ENCODE assay signal across 8 cellular contexts in the genomic region with DNA sequence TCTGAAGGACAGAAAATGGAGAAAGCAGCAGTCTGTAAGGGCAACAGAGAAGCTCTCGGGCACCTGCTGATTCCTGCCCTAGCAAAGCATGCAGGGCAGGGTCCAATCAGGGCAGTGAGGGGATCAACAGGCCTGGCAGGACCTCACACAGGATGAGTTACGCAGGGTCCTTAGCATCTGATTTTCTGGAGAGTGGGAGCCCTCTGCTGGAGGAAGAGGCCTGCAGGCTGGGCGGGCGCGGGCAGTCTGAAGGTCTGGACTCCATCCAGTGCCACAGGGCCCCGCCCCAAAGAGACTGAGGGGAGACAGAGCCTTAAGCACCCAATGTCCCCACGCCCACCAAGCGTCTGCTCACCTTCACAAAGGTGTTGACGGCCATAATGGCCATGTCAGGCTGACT. TPM values are rescaled to one million over a fixed set of nuclear protein-coding genes. Genes with fewer than 3 reads are reported as not detected.
DNase-seq lines count a peak whose midpoint lies in the region; ATAC-seq, FAIRE-seq and TF ChIP-seq lines count a peak whose summit lies in the region.

No MANE protein-coding gene starts in this region.

- TF ChIP-seq POLR2A in esophagus squamous epithelium (IDR thresholded peaks at IDR 0.05) (no peak), GM18505 (IDR thresholded peaks at IDR 0.05; ENCODE audit: borderline replicate concordance, extremely low read depth, insufficient read depth, insufficient read length) (no peak), GM12892 (IDR thresholded peaks at IDR 0.05; ENCODE audit: low read depth, low read length) (no peak)

- no peaks in the 10 kb centered on the region for H3K9me3 ChIP-seq in esophagus squamous epithelium
- no peaks in the 10 kb centered on the region for H3K9me3 ChIP-seq in osteoblast (ENCODE audit: low read depth, low read length)

- H3K4me1 ChIP-seq in esophagus squamous epithelium (peaks cover 2 to 31% (median 5%) of the 10 kb centered on the region in 3 donors), osteoblast (ENCODE audit: insufficient read depth, low read length) (peaks cover 2% of the 10 kb centered on the region)

- intact Hi-C loops in esophagus squamous epithelium (cut with DNase I), result no loop called here

- H3K4me3 ChIP-seq in esophagus squamous epithelium, result no peak overlapping the region
- H3K4me3 ChIP-seq in osteoblast (ENCODE audit: insufficient read depth, low read length), result no peak overlapping the region

- H2AFZ ChIP-seq in osteoblast (ENCODE audit: low read length), result no peak overlapping the region

- no peak overlapping the region for H3K4me2 ChIP-seq in osteoblast (ENCODE audit: insufficient read depth, low read length)

- TF ChIP-seq CTCF in esophagus squamous epithelium (IDR thresholded peaks at IDR 0.05) (peak in 5 of 6 experiments; percentile 41 to 52 (median 46)), osteoblast (IDR thresholded peaks at IDR 0.05; ENCODE audit: extremely low read depth, low read depth, low read length) (peak; percentile 64)

- peaks cover 7% of the 10 kb centered on the region for H4K20me1 ChIP-seq in osteoblast (ENCODE audit: insufficient read depth, low read length)

- 30 to 40% methylated on average over 8 to 9 of the region's 9 CpGs for WGBS in esophagus squamous epithelium, 2 donors

- H3K36me3 ChIP-seq in esophagus squamous epithelium (peaks cover 22 to 78% (median 39%) of the 10 kb centered on the region in 3 donors), osteoblast (ENCODE audit: insufficient read depth, low read length) (peaks cover 32% of the 10 kb centered on the region)

- DNase-seq in GM03348 (ENCODE audit: low spot score), result peak; percentile 74
- peak; percentile 16 for DNase-seq in RKO (ENCODE audit: low spot score)
- DNase-seq in esophagus squamous epithelium (lab: John Stamatoyannopoulos, UW), result no peak
- DNase-seq in osteoblast (ENCODE audit: insufficient read length, low spot score, missing footprints), result peak; percentile 93
- DNase-seq in NK-92 treated with Interleukin-12 subunit alpha and Interleukin-12 subunit beta, amount 100 ng/mL, for 24 hours (lab: John Stamatoyannopoulos, UW), result no peak
- no peak for DNase-seq in GM12892 (ENCODE audit: insufficient read length)

- H3K27ac ChIP-seq in esophagus squamous epithelium (no peak overlapping the region), osteoblast (ENCODE audit: low read depth, low read length) (no peak overlapping the region)

- no peaks in the 10 kb centered on the region for H3K27me3 ChIP-seq in esophagus squamous epithelium
- H3K27me3 ChIP-seq in osteoblast (ENCODE audit: insufficient read depth, low read length), result no peaks in the 10 kb centered on the region

- no peak for ATAC-seq in GM18505 (IDR thresholded peaks at IDR 0.05; ENCODE audit: unreplicated experiment)
- ATAC-seq in GM18519 (IDR thresholded peaks at IDR 0.05; ENCODE audit: low FRiP score, unreplicated experiment), result no peak

- FAIRE-seq in GM12892 (lab: Jason Lieb, UNC), result no peak

- no peaks in the 10 kb centered on the region for H3K79me2 ChIP-seq in osteoblast (ENCODE audit: insufficient read depth, low read length)

RNA-seq across cellular contexts. Expression of a gene that starts 28.9 kb away (rescaled TPM):
- total RNA-seq in esophagus squamous epithelium (100 to 1,000 TPM in 2 of 4 donors, 10 to 100 TPM in 2; 63.5 to 144 (median 95.4) TPM), osteoblast (35.4 and 37.3 TPM in 2 replicates)
- 28.3 TPM for polyA plus RNA-seq in GM12892 (2012; ENCODE audit: missing spikeins)

RNA-seq across cellular contexts. Expression of a gene that starts 44.0 kb away (rescaled TPM):
- 1 to 10 TPM in 1 of 4 donors, under 1 TPM in 2, not detected in 1; 0.38 to 3.5 (median 0.75) TPM for total RNA-seq in esophagus squamous epithelium
- total RNA-seq in osteoblast, result not detected in 2 replicates
- not detected for polyA plus RNA-seq in GM12892 (2012; ENCODE audit: missing spikeins)

RNA-seq across cellular contexts. Expression of a gene that starts 53.0 kb away (rescaled TPM):
- 10 to 100 TPM; 26.9 to 52.1 (median 36.9) TPM for total RNA-seq in esophagus squamous epithelium
- total RNA-seq in osteoblast, result 11.6 and 13.0 TPM in 2 replicates
- polyA plus RNA-seq in GM12892 (2012; ENCODE audit: missing spikeins), result not detected

Comparison
In these comparisons a context has a peak if more than half of its experiments do, and no peak if none do; other contexts are left out.
1. DNase-seq: peak in GM03348 (single experiment), RKO (single experiment) and osteoblast (single experiment); none in esophagus squamous epithelium (single experiment), NK-92 treated with Interleukin-12 subunit alpha and Interleukin-12 subunit beta, amount 100 ng/mL, for 24 hours (single experiment) and GM12892 (single experiment).